In genomic region chr20:45420125-45420524, GRCh38 we compare ENCODE assay signal across 14 cellular contexts. TPM values are rescaled to one million over a fixed set of nuclear protein-coding genes. Genes with fewer than 3 reads are reported as not detected.
DNase-seq lines count a peak whose midpoint lies in the region; ATAC-seq, FAIRE-seq and TF ChIP-seq lines count a peak whose summit lies in the region.
"Had no signal": no experiment of that assay in that cellular context is flagged by ENCODE, and none has a peak within 500 bp of the region (broad histone marks: within the 10 kb centered on the region; RNA-seq: fewer than 3 reads in every experiment).

No MANE protein-coding gene starts in this region.

- H3K9me3 ChIP-seq in mucosa of rectum (ENCODE audit: control insufficient read depth in 2 of 2, low read length in 2 of 2) (no peaks in the 10 kb centered on the region), thoracic aorta (no peaks in the 10 kb centered on the region)

- no peak for ATAC-seq in thoracic aorta (ENCODE audit: insufficient number of reproducible peaks, low FRiP score, low read depth)
- ATAC-seq: T-cell had no signal

- intact Hi-C loops in activated CD4-positive, alpha-beta T cell treated with anti-CD3 and anti-CD28 coated beads, Interleukin-2, amount 10 ng/mL, durations not matched to agents 24 days and 14 days (cut with micrococcal nuclease), result no loop called here

- H3K36me3 Mint-ChIP-seq in activated CD4-positive, alpha-beta T cell treated with anti-CD3 and anti-CD28 coated beads, Interleukin-2, amount 10 ng/mL, durations not matched to agents 24 days and 14 days (ENCODE audit: low read depth), result peaks cover 43% of the 10 kb centered on the region

- H3K4me3 Mint-ChIP-seq in activated CD4-positive, alpha-beta T cell treated with anti-CD3 and anti-CD28 coated beads, Interleukin-2, amount 10 ng/mL, durations not matched to agents 24 days and 14 days, result no peak overlapping the region
- H3K4me3 Mint-ChIP-seq: central memory CD8-positive, alpha-beta T cell; T-cell had no signal

- H3K4me1 ChIP-seq in mucosa of rectum (ENCODE audit: control insufficient read depth in 2 of 2, insufficient read depth in 2 of 2, low read length in 2 of 2) (peaks cover 34 to 48% of the 10 kb centered on the region in 2 donors), thoracic aorta (ENCODE audit: control insufficient read depth in 1 of 2, low read depth in 2 of 2) (peaks cover 6 to 36% of the 10 kb centered on the region in 2 donors)

- H3K36me3 ChIP-seq in mucosa of rectum (ENCODE audit: control insufficient read depth in 2 of 2, insufficient read depth in 2 of 2, low read length in 2 of 2) (peaks cover 40 to 52% of the 10 kb centered on the region in 2 donors), thoracic aorta (peaks cover 36% of the 10 kb centered on the region)

- TF ChIP-seq CTCF in coronary artery (IDR thresholded peaks at IDR 0.05), result no peak
- no peak for TF ChIP-seq CTCF in thoracic aorta (IDR thresholded peaks at IDR 0.05)

- peaks cover 25% of the 10 kb centered on the region for H3K4me1 Mint-ChIP-seq in activated CD4-positive, alpha-beta T cell treated with anti-CD3 and anti-CD28 coated beads, Interleukin-2, amount 10 ng/mL, durations not matched to agents 24 days and 14 days

- peak overlapping the region; percentile 48 for H3K27ac Mint-ChIP-seq in activated CD4-positive, alpha-beta T cell treated with anti-CD3 and anti-CD28 coated beads, Interleukin-2, amount 10 ng/mL, durations not matched to agents 24 days and 14 days
- H3K27ac Mint-ChIP-seq: T-cell had no signal

- DNase-seq in activated CD4-positive, alpha-beta T cell treated with anti-CD3 and anti-CD28 coated beads, Interleukin-2, amount 10 ng/mL, durations not matched to agents 24 days and 14 days, result no peak
- no peak for DNase-seq in activated CD4-positive, alpha-beta T cell treated with anti-CD3 and anti-CD28 coated beads for 48 hours
- no peak for DNase-seq in coronary artery (ENCODE audit: low spot score)
- no peak for DNase-seq in thoracic aorta (ENCODE audit: low spot score)
- DNase-seq in GM19239 (ENCODE audit: insufficient read length, low spot score), result no peak
- DNase-seq in DMS 273 (lab: John Stamatoyannopoulos, UW; ENCODE audit: unreplicated experiment), result no peak
- no peak for DNase-seq in NCI-H128 (lab: John Stamatoyannopoulos, UW; ENCODE audit: unreplicated experiment)
- DNase-seq: activated CD4-positive, alpha-beta T cell treated with anti-CD3 and anti-CD28 coated beads, Interleukin-2, amount 50 U/mL, for 1 hour; activated effector memory CD4-positive, alpha-beta T cell treated with anti-CD3 and anti-CD28 coated beads, Interleukin-2, amount 50 U/mL, for 16 hours; immature natural killer cell; T-cell had no signal

- no peak for FAIRE-seq in GM19239 (lab: Jason Lieb, UNC)

- H3K27ac ChIP-seq in coronary artery, result peak overlapping the region; percentile 39 to 82
- H3K27ac ChIP-seq in mucosa of rectum (ENCODE audit: low read depth in 2 of 2, low read length in 2 of 2), result peak overlapping the region; percentile 88
- H3K27ac ChIP-seq in thoracic aorta, result peak overlapping the region; percentile 2 to 56
- H3K27ac ChIP-seq: HL-60 had no signal

- H3K27me3 ChIP-seq in mucosa of rectum (ENCODE audit: control insufficient read depth in 2 of 2, insufficient read depth in 2 of 2, low read length in 2 of 2) (no peaks in the 10 kb centered on the region), thoracic aorta (replicated peaks; ENCODE audit: insufficient read depth) (no peaks in the 10 kb centered on the region)

- peak overlapping the region in 1 of 2 donors; percentile 9 for H3K9ac ChIP-seq in mucosa of rectum (ENCODE audit: low read depth in 1 of 2, low read length in 2 of 2)

- H3K4me3 ChIP-seq in coronary artery (no peak overlapping the region), mucosa of rectum (ENCODE audit: low read length in 2 of 2) (no peak overlapping the region), thoracic aorta (no peak overlapping the region)

- H3K9me3 Mint-ChIP-seq in activated CD4-positive, alpha-beta T cell treated with anti-CD3 and anti-CD28 coated beads, Interleukin-2, amount 10 ng/mL, durations not matched to agents 24 days and 14 days, result no peaks in the 10 kb centered on the region
- H3K9me3 Mint-ChIP-seq: central memory CD8-positive, alpha-beta T cell; immature natural killer cell; T-cell had no signal

- no peaks in the 10 kb centered on the region for H3K27me3 Mint-ChIP-seq in activated CD4-positive, alpha-beta T cell treated with anti-CD3 and anti-CD28 coated beads, Interleukin-2, amount 10 ng/mL, durations not matched to agents 24 days and 14 days
- H3K27me3 Mint-ChIP-seq: central memory CD8-positive, alpha-beta T cell; T-cell had no signal

RNA-seq across cellular contexts. Expression of gene PIGT, which starts 4.2 kb away (rescaled TPM):
- 84.7 and 86.6 TPM in 2 replicates for total RNA-seq in activated CD4-positive, alpha-beta T cell treated with anti-CD3 and anti-CD28 coated beads, Interleukin-2, amount 10 ng/mL, durations not matched to agents 24 days and 14 days
- 100 to 1,000 TPM; 117 to 169 TPM for total RNA-seq in thoracic aorta

RNA-seq across cellular contexts. Expression of gene DBNDD2, which starts 12.0 kb away (rescaled TPM):
- total RNA-seq in activated CD4-positive, alpha-beta T cell treated with anti-CD3 and anti-CD28 coated beads, Interleukin-2, amount 10 ng/mL, durations not matched to agents 24 days and 14 days, result 19.9 and 25.2 TPM in 2 replicates
- 100 to 1,000 TPM in 1 of 2 donors, 10 to 100 TPM in 1; 97.6 to 120 TPM for total RNA-seq in thoracic aorta

RNA-seq across cellular contexts. Expression of gene TP53TG5, which starts 42.0 kb away (rescaled TPM):
- total RNA-seq in activated CD4-positive, alpha-beta T cell treated with anti-CD3 and anti-CD28 coated beads, Interleukin-2, amount 10 ng/mL, durations not matched to agents 24 days and 14 days, result 0.12 TPM in 1 of 2 replicates, not detected in the other
- not detected for total RNA-seq in thoracic aorta

RNA-seq across cellular contexts. Expression of gene WFDC2, which starts 49.4 kb away (rescaled TPM):
- not detected in 2 replicates for total RNA-seq in activated CD4-positive, alpha-beta T cell treated with anti-CD3 and anti-CD28 coated beads, Interleukin-2, amount 10 ng/mL, durations not matched to agents 24 days and 14 days
- not detected for total RNA-seq in thoracic aorta

RNA-seq across cellular contexts. Expression of gene SYS1, which starts 57.2 kb away (rescaled TPM):
- total RNA-seq in activated CD4-positive, alpha-beta T cell treated with anti-CD3 and anti-CD28 coated beads, Interleukin-2, amount 10 ng/mL, durations not matched to agents 24 days and 14 days, result 24.4 and 26.2 TPM in 2 replicates
- total RNA-seq in thoracic aorta, result 10 to 100 TPM; 24.6 to 40.8 TPM

Comparison
In these comparisons a context has a peak if more than half of its experiments do, and no peak if none do; other contexts are left out.
1. H3K27ac ChIP-seq: peak in every context shown above with its lines; median percentile 88 in mucosa of rectum; 60 in coronary artery; 29 in thoracic aorta.